1 cellular context compared by ENCODE assay signal in the genomic region with DNA sequence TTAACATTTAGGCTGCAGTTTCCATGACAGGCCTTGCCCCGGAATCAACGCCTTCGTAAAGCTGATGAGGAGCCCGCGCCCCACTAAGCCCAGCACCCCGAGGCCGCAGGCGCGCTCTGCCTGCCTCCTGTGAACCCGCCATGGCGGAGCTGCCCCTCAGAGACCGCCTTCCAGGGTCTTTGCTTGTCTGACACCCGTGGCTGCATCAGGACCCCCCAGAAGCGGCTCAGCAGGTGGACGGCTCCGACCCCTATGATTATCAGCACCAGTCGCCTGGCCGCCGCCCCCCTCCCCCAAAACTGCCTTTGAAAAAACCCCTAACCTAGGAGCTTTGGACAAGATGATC.
TF ChIP-seq lines count a peak whose summit lies in the region.

No MANE protein-coding gene starts in this region.

TF ChIP-seq in WTC11, 78 proteins besides CTCF, POLR2A, EP300 and RAD21 (continued from another document):
- TF ChIP-seq, protein P1, sequence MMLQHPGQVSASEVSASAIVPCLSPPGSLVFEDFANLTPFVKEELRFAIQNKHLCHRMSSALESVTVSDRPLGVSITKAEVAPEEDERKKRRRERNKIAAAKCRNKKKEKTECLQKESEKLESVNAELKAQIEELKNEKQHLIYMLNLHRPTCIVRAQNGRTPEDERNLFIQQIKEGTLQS (CRISPR knock-in tag; conservative IDR thresholded peaks at IDR 0.05), result no peak
- TF ChIP-seq, protein P2, sequence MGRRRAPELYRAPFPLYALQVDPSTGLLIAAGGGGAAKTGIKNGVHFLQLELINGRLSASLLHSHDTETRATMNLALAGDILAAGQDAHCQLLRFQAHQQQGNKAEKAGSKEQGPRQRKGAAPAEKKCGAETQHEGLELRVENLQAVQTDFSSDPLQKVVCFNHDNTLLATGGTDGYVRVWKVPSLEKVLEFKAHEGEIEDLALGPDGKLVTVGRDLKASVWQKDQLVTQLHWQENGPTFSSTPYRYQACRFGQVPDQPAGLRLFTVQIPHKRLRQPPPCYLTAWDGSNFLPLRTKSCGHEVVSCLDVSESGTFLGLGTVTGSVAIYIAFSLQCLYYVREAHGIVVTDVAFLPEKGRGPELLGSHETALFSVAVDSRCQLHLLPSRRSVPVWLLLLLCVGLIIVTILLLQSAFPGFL (CRISPR knock-in tag; IDR thresholded peaks at IDR 0.05; ENCODE audit: borderline replicate concordance), result no peak
- no peak for TF ChIP-seq ZNF263 (CRISPR knock-in tag; IDR thresholded peaks at IDR 0.05; ENCODE audit: low read depth)
- TF ChIP-seq JUN (CRISPR knock-in tag; IDR thresholded peaks at IDR 0.05), result no peak
- TF ChIP-seq ZNF121 (CRISPR knock-in tag; IDR thresholded peaks at IDR 0.05), result no peak
- TF ChIP-seq ZNF219 (CRISPR knock-in tag; IDR thresholded peaks at IDR 0.05; ENCODE audit: borderline replicate concordance), result no peak
- TF ChIP-seq, protein P3, sequence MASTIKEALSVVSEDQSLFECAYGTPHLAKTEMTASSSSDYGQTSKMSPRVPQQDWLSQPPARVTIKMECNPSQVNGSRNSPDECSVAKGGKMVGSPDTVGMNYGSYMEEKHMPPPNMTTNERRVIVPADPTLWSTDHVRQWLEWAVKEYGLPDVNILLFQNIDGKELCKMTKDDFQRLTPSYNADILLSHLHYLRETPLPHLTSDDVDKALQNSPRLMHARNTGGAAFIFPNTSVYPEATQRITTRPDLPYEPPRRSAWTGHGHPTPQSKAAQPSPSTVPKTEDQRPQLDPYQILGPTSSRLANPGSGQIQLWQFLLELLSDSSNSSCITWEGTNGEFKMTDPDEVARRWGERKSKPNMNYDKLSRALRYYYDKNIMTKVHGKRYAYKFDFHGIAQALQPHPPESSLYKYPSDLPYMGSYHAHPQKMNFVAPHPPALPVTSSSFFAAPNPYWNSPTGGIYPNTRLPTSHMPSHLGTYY (CRISPR knock-in tag; IDR thresholded peaks at IDR 0.05), result no peak
- TF ChIP-seq, protein P4, sequence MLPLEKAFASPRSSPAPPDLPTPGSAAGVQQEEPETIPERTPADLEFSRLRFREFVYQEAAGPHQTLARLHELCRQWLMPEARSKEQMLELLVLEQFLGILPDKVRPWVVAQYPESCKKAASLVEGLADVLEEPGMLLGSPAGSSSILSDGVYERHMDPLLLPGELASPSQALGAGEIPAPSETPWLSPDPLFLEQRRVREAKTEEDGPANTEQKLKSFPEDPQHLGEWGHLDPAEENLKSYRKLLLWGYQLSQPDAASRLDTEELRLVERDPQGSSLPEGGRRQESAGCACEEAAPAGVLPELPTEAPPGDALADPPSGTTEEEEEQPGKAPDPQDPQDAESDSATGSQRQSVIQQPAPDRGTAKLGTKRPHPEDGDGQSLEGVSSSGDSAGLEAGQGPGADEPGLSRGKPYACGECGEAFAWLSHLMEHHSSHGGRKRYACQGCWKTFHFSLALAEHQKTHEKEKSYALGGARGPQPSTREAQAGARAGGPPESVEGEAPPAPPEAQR (CRISPR knock-in tag; IDR thresholded peaks at IDR 0.05), result no peak
- TF ChIP-seq MXD4 (CRISPR knock-in tag; IDR thresholded peaks at IDR 0.05; ENCODE audit: borderline replicate concordance), result no peak
